Comparison of ENCODE assay signal across 6 cellular contexts in the genomic region with DNA sequence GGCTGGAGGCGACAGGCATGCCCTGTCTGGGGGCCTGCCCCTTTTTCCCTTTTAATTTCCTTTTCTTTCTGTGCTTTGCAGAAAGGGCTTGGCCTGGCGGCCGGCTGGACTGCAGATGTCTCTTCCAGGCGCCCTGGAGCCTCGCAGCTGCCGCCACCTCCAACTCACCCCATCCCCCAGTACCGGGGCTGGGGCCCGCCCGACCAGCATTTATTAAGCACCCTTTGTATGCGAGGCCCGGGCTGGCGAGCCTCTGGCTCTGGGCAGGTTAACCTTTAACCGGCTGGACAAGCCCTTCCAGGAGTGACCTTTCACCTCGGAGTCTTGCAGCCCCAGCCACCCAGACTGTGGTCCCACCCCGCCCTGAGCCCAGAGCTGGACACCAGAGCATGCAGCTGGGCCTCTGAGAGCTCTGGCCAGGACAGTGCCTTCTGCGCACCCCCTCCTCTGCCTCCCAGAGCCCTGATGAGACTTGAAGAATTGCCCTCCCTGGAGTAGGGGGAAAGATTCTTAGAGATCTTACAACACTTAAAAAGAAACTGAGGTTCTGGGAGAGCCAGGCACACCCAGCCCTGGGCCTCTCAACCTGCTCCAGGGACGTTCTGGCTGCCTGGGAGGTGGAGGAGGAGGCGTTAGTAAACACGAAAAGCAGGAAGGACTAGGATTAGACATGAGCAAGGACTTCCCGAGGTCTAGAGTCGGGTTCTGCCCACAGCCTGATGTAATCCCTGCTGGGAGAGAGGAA. TPM values are rescaled to one million over a fixed set of nuclear protein-coding genes. Genes with fewer than 3 reads are reported as not detected.
DNase-seq lines count a peak whose midpoint lies in the region; ATAC-seq and TF ChIP-seq lines count a peak whose summit lies in the region.

No MANE protein-coding gene starts in this region.

- peaks cover 16 to 29% (median 27%) of the 10 kb centered on the region in 3 donors for H3K4me1 Mint-ChIP-seq in naive B cell

- no peaks in the 10 kb centered on the region for H3K36me3 Mint-ChIP-seq in naive B cell

- in situ Hi-C loops in astrocyte of the spinal cord (cut with HindIII; ENCODE audit: low sequenced_read_pairs), result no loop called here

- DNase-seq in DMS79 treated with DMSO at 0.1 percent for 48 hours (lab: John Stamatoyannopoulos, UW), result peak; percentile 45
- no peak for DNase-seq in DMS79 (lab: John Stamatoyannopoulos, UW)
- peak; percentile 43 for DNase-seq in astrocyte of the spinal cord (ENCODE audit: low read depth, low spot score)
- DNase-seq in naive B cell, result no peak
- DNase-seq in omental fat pad (ENCODE audit: low spot score), result no peak

- ATAC-seq in naive B cell (ENCODE audit: low read depth in 2 of 2) (no peak), HG02610 (IDR thresholded peaks at IDR 0.05; ENCODE audit: unreplicated experiment) (no peak), omental fat pad (ENCODE audit: low FRiP score) (no peak)

- peak overlapping the region; percentile 81 to 98 (median 95) for H3K4me3 Mint-ChIP-seq in naive B cell

- no peaks in the 10 kb centered on the region for H3K9me3 Mint-ChIP-seq in naive B cell

- no peaks in the 10 kb centered on the region for H3K27me3 Mint-ChIP-seq in naive B cell

- H3K4me3 ChIP-seq in astrocyte of the spinal cord (ENCODE audit: low read depth, low read length), result no peak overlapping the region

- peak overlapping the region in 2 of 6 donors; percentile 92 to 98 for H3K27ac Mint-ChIP-seq in naive B cell

- TF ChIP-seq CTCF in astrocyte of the spinal cord (IDR thresholded peaks at IDR 0.05; ENCODE audit: low read depth, low read length), result no peak
- no peak for TF ChIP-seq CTCF in omental fat pad (IDR thresholded peaks at IDR 0.05)

RNA-seq across cellular contexts. Expression of gene NR2F6, which starts 1.1 kb away (rescaled TPM):
- polyA plus RNA-seq in naive B cell (ENCODE audit: low read depth in 6 of 6), result 1 to 10 TPM in 3 of 6 donors, under 1 TPM in 2, not detected in 1; 0.33 to 1.6 (median 1.0) TPM
- 10 to 100 TPM; 16.9 to 45.4 (median 29.8) TPM for total RNA-seq in omental fat pad

RNA-seq across cellular contexts. Expression of gene USHBP1, which starts 17.7 kb away (rescaled TPM):
- not detected for polyA plus RNA-seq in naive B cell (ENCODE audit: low read depth in 6 of 6)
- 10 to 100 TPM in 1 of 4 donors, 1 to 10 TPM in 3; 2.4 to 43.3 (median 5.8) TPM for total RNA-seq in omental fat pad

RNA-seq across cellular contexts. Expression of gene BABAM1, which starts 20.4 kb away (rescaled TPM):
- 100 to 1,000 TPM; 102 to 183 (median 108) TPM for polyA plus RNA-seq in naive B cell (ENCODE audit: low read depth in 6 of 6)
- 10 to 100 TPM; 46.0 to 62.1 (median 59.1) TPM for total RNA-seq in omental fat pad

RNA-seq across cellular contexts. Expression of gene OCEL1, which starts 20.8 kb away (rescaled TPM):
- polyA plus RNA-seq in naive B cell (ENCODE audit: low read depth in 6 of 6), result 10 to 100 TPM; 32.8 to 82.8 (median 39.3) TPM
- 10 to 100 TPM in 1 of 4 donors, 1 to 10 TPM in 3; 6.7 to 17.7 (median 9.3) TPM for total RNA-seq in omental fat pad

RNA-seq across cellular contexts. Expression of gene USE1, which starts 31.7 kb away (rescaled TPM):
- 10 to 100 TPM; 46.2 to 70.0 (median 58.7) TPM for polyA plus RNA-seq in naive B cell (ENCODE audit: low read depth in 6 of 6)
- 10 to 100 TPM; 14.5 to 22.3 (median 20.7) TPM for total RNA-seq in omental fat pad

Comparison
In these comparisons a context has a peak if more than half of its experiments do, and no peak if none do; other contexts are left out.
1. DNase-seq: peak in DMS79 treated with DMSO at 0.1 percent for 48 hours (single experiment) and astrocyte of the spinal cord (single experiment); none in DMS79 (single experiment), naive B cell (single experiment) and omental fat pad (single experiment).